Comparison of ENCODE assay signal across 1 cellular context in the genomic region with DNA sequence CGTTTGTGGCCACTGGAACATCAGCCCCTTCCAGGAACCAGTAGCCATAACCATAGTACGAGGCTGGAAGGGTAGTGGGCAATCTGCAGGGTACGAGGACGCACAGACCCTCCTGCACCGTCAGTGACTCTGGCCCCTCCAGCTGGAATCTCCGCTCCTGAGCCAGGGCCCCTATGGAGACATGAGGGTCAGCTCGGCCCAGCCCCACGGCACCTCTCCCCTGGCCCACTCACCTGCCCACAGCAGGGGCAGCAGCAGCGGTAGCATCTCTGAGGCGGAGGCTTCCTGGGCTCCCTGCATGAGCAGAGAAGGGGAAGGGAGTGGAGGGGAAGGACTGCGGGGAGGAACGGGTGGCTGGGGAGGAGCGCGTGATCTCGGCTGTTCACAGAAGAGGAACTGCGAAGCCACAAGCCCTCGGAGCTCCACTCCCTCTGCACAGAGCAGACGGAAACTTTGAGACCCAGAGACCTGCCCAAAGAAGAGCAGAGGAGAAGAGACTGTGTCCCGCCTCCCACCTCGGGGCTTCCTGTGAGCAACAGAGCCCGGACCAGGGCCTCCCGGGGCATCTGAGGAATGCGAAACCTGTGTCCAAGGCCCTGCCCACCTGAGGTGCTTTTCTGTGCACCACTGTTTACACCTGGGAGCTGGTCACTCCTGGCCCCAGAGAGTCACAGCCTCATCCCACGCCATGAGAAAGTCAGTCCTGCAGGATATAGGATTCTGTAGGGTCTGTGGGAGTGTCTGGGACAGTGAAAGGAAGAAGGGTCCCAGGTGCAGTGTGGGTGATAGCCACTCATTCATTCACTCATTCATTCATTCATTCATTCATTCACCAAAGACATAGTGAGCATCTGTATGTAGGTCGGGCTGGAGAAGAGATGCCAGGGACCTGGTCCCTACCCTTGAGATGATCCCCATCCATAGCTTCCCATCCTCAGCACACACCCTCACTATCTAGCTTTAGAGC.
TF ChIP-seq lines count a peak whose summit lies in the region.

SIGLEC6 (minus strand) TSS at position 322 of the 967 bp plus-strand sequence; CDS start at position 300, 22 bp downstream.

TF ChIP-seq in K562, 482 proteins besides CTCF, POLR2A, EP300 and RAD21 (continued from another document and continues in another):
- TF ChIP-seq SFPQ (IDR thresholded peaks at IDR 0.05; ENCODE audit: low read depth, low read length): no peak
- TF ChIP-seq, protein P1, sequence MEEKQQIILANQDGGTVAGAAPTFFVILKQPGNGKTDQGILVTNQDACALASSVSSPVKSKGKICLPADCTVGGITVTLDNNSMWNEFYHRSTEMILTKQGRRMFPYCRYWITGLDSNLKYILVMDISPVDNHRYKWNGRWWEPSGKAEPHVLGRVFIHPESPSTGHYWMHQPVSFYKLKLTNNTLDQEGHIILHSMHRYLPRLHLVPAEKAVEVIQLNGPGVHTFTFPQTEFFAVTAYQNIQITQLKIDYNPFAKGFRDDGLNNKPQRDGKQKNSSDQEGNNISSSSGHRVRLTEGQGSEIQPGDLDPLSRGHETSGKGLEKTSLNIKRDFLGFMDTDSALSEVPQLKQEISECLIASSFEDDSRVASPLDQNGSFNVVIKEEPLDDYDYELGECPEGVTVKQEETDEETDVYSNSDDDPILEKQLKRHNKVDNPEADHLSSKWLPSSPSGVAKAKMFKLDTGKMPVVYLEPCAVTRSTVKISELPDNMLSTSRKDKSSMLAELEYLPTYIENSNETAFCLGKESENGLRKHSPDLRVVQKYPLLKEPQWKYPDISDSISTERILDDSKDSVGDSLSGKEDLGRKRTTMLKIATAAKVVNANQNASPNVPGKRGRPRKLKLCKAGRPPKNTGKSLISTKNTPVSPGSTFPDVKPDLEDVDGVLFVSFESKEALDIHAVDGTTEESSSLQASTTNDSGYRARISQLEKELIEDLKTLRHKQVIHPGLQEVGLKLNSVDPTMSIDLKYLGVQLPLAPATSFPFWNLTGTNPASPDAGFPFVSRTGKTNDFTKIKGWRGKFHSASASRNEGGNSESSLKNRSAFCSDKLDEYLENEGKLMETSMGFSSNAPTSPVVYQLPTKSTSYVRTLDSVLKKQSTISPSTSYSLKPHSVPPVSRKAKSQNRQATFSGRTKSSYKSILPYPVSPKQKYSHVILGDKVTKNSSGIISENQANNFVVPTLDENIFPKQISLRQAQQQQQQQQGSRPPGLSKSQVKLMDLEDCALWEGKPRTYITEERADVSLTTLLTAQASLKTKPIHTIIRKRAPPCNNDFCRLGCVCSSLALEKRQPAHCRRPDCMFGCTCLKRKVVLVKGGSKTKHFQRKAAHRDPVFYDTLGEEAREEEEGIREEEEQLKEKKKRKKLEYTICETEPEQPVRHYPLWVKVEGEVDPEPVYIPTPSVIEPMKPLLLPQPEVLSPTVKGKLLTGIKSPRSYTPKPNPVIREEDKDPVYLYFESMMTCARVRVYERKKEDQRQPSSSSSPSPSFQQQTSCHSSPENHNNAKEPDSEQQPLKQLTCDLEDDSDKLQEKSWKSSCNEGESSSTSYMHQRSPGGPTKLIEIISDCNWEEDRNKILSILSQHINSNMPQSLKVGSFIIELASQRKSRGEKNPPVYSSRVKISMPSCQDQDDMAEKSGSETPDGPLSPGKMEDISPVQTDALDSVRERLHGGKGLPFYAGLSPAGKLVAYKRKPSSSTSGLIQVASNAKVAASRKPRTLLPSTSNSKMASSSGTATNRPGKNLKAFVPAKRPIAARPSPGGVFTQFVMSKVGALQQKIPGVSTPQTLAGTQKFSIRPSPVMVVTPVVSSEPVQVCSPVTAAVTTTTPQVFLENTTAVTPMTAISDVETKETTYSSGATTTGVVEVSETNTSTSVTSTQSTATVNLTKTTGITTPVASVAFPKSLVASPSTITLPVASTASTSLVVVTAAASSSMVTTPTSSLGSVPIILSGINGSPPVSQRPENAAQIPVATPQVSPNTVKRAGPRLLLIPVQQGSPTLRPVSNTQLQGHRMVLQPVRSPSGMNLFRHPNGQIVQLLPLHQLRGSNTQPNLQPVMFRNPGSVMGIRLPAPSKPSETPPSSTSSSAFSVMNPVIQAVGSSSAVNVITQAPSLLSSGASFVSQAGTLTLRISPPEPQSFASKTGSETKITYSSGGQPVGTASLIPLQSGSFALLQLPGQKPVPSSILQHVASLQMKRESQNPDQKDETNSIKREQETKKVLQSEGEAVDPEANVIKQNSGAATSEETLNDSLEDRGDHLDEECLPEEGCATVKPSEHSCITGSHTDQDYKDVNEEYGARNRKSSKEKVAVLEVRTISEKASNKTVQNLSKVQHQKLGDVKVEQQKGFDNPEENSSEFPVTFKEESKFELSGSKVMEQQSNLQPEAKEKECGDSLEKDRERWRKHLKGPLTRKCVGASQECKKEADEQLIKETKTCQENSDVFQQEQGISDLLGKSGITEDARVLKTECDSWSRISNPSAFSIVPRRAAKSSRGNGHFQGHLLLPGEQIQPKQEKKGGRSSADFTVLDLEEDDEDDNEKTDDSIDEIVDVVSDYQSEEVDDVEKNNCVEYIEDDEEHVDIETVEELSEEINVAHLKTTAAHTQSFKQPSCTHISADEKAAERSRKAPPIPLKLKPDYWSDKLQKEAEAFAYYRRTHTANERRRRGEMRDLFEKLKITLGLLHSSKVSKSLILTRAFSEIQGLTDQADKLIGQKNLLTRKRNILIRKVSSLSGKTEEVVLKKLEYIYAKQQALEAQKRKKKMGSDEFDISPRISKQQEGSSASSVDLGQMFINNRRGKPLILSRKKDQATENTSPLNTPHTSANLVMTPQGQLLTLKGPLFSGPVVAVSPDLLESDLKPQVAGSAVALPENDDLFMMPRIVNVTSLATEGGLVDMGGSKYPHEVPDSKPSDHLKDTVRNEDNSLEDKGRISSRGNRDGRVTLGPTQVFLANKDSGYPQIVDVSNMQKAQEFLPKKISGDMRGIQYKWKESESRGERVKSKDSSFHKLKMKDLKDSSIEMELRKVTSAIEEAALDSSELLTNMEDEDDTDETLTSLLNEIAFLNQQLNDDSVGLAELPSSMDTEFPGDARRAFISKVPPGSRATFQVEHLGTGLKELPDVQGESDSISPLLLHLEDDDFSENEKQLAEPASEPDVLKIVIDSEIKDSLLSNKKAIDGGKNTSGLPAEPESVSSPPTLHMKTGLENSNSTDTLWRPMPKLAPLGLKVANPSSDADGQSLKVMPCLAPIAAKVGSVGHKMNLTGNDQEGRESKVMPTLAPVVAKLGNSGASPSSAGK (IDR thresholded peaks at IDR 0.05): peak; percentile 92
- TF ChIP-seq RB1 (IDR thresholded peaks at IDR 0.05; ENCODE audit: low read depth): no peak
- peak; percentile 45 to 72; a peak in 2 of 4 replicates for TF ChIP-seq MAZ (CRISPR knock-in tag; conservative IDR thresholded peaks at IDR 0.05 in 1 of 2, IDR thresholded peaks at IDR 0.05 in 1 of 2)
- TF ChIP-seq POLR2AphosphoS2 (IDR thresholded peaks at IDR 0.05; ENCODE audit: low read length): no peak
- no peak for TF ChIP-seq ZNF146 (CRISPR knock-in tag; IDR thresholded peaks at IDR 0.05; ENCODE audit: unreplicated experiment)
- peak; percentile 56; the same call in 1 of the 2 replicates for TF ChIP-seq ETV1 (tag; conservative IDR thresholded peaks at IDR 0.05; ENCODE audit: low read depth)
- no peak for TF ChIP-seq ZNF668 (CRISPR knock-in tag; IDR thresholded peaks at IDR 0.05)
- peak; percentile 62; the same call in 1 of the 2 replicates for TF ChIP-seq DMBX1 (CRISPR knock-in tag; IDR thresholded peaks at IDR 0.05; ENCODE audit: borderline replicate concordance)
- TF ChIP-seq BRF1 (IDR thresholded peaks at IDR 0.05; ENCODE audit: borderline replicate concordance, extremely low read depth, insufficient read length): no peak
- no peak for TF ChIP-seq KDM4B (IDR thresholded peaks at IDR 0.05; ENCODE audit: borderline replicate concordance in 2 of 2, low read depth in 1 of 2)
- TF ChIP-seq JUN (IDR thresholded peaks at IDR 0.05; ENCODE audit: borderline replicate concordance, low read depth, low read length): peak; percentile 29; the same call in 1 of the 2 replicates
- TF ChIP-seq JUN (CRISPR knock-in tag; IDR thresholded peaks at IDR 0.05; ENCODE audit: borderline replicate concordance): no peak
- TF ChIP-seq ZBTB7A (IDR thresholded peaks at IDR 0.05; ENCODE audit: borderline replicate concordance, control insufficient read depth, low read depth, low read length): no peak
- no peak for TF ChIP-seq SRSF9 (IDR thresholded peaks at IDR 0.05; ENCODE audit: borderline replicate concordance, low read depth, low read length)
- TF ChIP-seq CEBPB (tag; IDR thresholded peaks at IDR 0.05): no peak
- TF ChIP-seq, protein P2, sequence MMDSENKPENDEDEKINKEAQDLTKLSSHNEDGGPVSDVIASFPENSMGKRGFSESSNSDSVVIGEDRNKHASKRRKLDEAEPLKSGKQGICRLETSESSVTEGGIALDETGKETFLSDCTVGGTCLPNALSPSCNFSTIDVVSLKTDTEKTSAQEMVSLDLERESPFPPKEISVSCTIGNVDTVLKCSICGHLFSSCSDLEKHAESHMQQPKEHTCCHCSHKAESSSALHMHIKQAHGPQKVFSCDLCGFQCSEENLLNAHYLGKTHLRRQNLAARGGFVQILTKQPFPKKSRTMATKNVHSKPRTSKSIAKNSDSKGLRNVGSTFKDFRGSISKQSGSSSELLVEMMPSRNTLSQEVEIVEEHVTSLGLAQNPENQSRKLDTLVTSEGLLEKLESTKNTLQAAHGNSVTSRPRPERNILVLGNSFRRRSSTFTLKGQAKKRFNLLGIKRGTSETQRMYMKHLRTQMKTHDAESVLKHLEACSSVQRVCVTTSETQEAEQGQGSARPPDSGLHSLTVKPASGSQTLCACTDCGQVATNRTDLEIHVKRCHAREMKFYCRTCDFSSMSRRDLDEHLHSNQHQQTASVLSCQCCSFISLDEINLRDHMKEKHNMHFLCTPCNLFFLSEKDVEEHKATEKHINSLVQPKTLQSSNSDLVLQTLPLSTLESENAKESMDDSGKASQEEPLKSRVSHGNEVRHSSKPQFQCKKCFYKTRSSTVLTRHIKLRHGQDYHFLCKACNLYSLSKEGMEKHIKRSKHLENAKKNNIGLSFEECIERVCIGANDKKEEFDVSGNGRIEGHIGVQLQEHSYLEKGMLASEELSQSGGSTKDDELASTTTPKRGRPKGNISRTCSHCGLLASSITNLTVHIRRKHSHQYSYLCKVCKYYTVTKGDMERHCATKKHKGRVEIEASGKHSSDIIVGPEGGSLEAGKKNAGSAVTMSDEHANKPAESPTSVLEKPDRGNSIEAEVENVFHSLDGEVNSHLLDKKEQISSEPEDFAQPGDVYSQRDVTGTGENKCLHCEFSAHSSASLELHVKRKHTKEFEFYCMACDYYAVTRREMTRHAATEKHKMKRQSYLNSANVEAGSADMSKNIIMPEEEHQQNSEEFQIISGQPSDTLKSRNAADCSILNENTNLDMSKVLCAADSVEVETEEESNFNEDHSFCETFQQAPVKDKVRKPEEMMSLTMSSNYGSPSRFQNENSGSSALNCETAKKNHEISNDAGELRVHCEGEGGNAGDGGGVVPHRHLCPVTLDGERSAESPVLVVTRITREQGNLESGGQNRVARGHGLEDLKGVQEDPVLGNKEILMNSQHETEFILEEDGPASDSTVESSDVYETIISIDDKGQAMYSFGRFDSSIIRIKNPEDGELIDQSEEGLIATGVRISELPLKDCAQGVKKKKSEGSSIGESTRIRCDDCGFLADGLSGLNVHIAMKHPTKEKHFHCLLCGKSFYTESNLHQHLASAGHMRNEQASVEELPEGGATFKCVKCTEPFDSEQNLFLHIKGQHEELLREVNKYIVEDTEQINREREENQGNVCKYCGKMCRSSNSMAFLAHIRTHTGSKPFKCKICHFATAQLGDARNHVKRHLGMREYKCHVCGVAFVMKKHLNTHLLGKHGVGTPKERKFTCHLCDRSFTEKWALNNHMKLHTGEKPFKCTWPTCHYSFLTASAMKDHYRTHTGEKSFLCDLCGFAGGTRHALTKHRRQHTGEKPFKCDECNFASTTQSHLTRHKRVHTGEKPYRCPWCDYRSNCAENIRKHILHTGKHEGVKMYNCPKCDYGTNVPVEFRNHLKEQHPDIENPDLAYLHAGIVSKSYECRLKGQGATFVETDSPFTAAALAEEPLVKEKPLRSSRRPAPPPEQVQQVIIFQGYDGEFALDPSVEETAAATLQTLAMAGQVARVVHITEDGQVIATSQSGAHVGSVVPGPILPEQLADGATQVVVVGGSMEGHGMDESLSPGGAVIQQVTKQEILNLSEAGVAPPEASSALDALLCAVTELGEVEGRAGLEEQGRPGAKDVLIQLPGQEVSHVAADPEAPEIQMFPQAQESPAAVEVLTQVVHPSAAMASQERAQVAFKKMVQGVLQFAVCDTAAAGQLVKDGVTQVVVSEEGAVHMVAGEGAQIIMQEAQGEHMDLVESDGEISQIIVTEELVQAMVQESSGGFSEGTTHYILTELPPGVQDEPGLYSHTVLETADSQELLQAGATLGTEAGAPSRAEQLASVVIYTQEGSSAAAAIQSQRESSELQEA (IDR thresholded peaks at IDR 0.05; ENCODE audit: low read depth): no peak
- TF ChIP-seq ATF7 (IDR thresholded peaks at IDR 0.05): no peak
- no peak for TF ChIP-seq XRCC3 (IDR thresholded peaks at IDR 0.05)
- no peak for TF ChIP-seq CBX5 (IDR thresholded peaks at IDR 0.05; ENCODE audit: borderline replicate concordance, low read depth)
- no peak for TF ChIP-seq HDGF (IDR thresholded peaks at IDR 0.05)
- TF ChIP-seq ARID1B (IDR thresholded peaks at IDR 0.05): no peak
- TF ChIP-seq TCF3 (CRISPR knock-in tag; IDR thresholded peaks at IDR 0.05): no peak
- TF ChIP-seq UBTF (IDR thresholded peaks at IDR 0.05; ENCODE audit: borderline replicate concordance in 1 of 2, low read depth in 2 of 2, low read length in 2 of 2): peak; percentile 73 to 99; a peak in 3 of 4 replicates
- no peak for TF ChIP-seq NFE2L1 (tag; IDR thresholded peaks at IDR 0.05; ENCODE audit: borderline replicate concordance, low read depth)
- no peak for TF ChIP-seq STAG1 (CRISPR knock-in tag; IDR thresholded peaks at IDR 0.05; ENCODE audit: borderline replicate concordance)
